Comparison of ENCODE assay signal across 17 cellular contexts in the genomic region with DNA sequence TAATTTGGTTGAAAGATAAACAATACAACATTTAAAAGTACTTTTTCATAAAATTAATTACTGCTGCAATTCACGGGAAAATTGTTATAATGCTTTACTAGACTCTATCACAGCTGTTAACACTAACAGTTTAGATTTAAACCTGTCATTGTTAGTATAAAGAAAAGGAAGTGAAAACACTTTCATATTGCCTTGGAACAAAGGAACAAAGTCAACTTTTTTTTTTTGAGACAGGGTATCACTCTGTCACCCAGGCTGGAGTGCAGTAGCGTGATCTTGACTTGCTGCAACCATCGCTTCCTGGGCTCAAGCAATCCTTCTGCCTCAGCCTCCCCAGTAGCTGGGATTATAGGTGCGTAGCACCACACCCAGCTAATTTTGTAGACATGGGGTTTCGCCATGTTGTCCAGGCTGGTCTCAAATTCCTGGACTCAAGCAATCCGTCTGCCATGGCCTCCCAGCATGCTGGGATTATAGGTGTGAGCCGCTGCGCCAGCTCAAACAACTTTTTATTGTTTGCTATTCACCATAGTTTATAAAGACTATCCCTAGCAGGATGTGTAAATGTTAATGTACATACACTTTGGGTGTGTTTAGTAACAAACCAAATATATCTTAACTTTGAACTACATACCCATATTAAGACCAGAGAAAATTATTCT.
A peak's percentile ranks its signal among the peaks of the same experiment; 100 is the strongest.
DNase-seq lines count a peak whose midpoint lies in the region; ATAC-seq and TF ChIP-seq lines count a peak whose summit lies in the region.
"Had no signal": no experiment of that assay in that cellular context is flagged by ENCODE, and none has a peak within 500 bp of the region (broad histone marks: within the 10 kb centered on the region; RNA-seq: fewer than 3 reads in every experiment).

No MANE protein-coding gene starts in this region.

- ATAC-seq in GM19043 (IDR thresholded peaks at IDR 0.05; ENCODE audit: low read depth, unreplicated experiment) (peak; percentile 95), HG02642 (IDR thresholded peaks at IDR 0.05; ENCODE audit: poor library complexity, unreplicated experiment) (peak; percentile 85), HG03378 (IDR thresholded peaks at IDR 0.05; ENCODE audit: unreplicated experiment) (peak; percentile 84)
- peak; percentile 50 for ATAC-seq in stimulated activated memory B cell treated with anti-CD40 and anti-IgM and Interleukin-4, amounts not matched to agents 10 μg/mL and 1 μg/mL and 100 μg/mL, for 72 hours
- ATAC-seq: activated CD8-positive, alpha-beta T cell treated with anti-CD3 and anti-CD28 coated beads, Interleukin-2, amount 10 ng/mL, durations not matched to agents 7 days and 5 days; heart left ventricle; left lung had no signal

- peaks cover 12% of the 10 kb centered on the region for H3K36me3 Mint-ChIP-seq in stimulated activated memory B cell treated with anti-CD40 and anti-IgM and Interleukin-4, amounts not matched to agents 10 μg/mL and 1 μg/mL and 100 μg/mL, for 72 hours
- H3K36me3 Mint-ChIP-seq in nephron progenitor cell (ENCODE audit: low read depth) = peaks cover 30% of the 10 kb centered on the region

- DNase-seq in HPDE6-E6E7 (ENCODE audit: extremely low spot score) (no peak), nephron progenitor cell (no peak), NCI-H2081 treated with DMSO at 0.1 percent for 48 hours (lab: John Stamatoyannopoulos, UW) (no peak)
- DNase-seq: activated CD8-positive, alpha-beta T cell treated with anti-CD3 and anti-CD28 coated beads, Interleukin-2, amount 10 ng/mL, durations not matched to agents 7 days and 5 days; caudate nucleus; GF-D8; heart left ventricle; left lung; NCI-H2171 treated with DMSO at 0.1 percent for 48 hours; substantia nigra; T-helper 9 cell had no signal

- no peak overlapping the region for H3K4me3 Mint-ChIP-seq in stimulated activated memory B cell treated with anti-CD40 and anti-IgM and Interleukin-4, amounts not matched to agents 10 μg/mL and 1 μg/mL and 100 μg/mL, for 72 hours
- no peak overlapping the region for H3K4me3 Mint-ChIP-seq in nephron progenitor cell
- H3K4me3 Mint-ChIP-seq: activated CD8-positive, alpha-beta T cell treated with anti-CD3 and anti-CD28 coated beads, Interleukin-2, amount 10 ng/mL, durations not matched to agents 7 days and 5 days; activated naive CD4-positive, alpha-beta T cell treated with anti-CD3 and anti-CD28 coated beads, Interleukin-2, amount 50 U/mL, for 24 hours; neural crest cell had no signal

- H3K9me3 Mint-ChIP-seq in stimulated activated memory B cell treated with anti-CD40 and anti-IgM and Interleukin-4, amounts not matched to agents 10 μg/mL and 1 μg/mL and 100 μg/mL, for 72 hours = no peaks in the 10 kb centered on the region
- no peaks in the 10 kb centered on the region for H3K9me3 Mint-ChIP-seq in nephron progenitor cell
- H3K9me3 Mint-ChIP-seq: activated naive CD4-positive, alpha-beta T cell treated with anti-CD3 and anti-CD28 coated beads, Interleukin-2, amount 50 U/mL, for 24 hours; neural crest cell had no signal

- TF ChIP-seq CTCF in nephron progenitor cell (IDR thresholded peaks at IDR 0.05) = no peak

- H3K27me3 Mint-ChIP-seq in stimulated activated memory B cell treated with anti-CD40 and anti-IgM and Interleukin-4, amounts not matched to agents 10 μg/mL and 1 μg/mL and 100 μg/mL, for 72 hours = no peaks in the 10 kb centered on the region
- no peaks in the 10 kb centered on the region for H3K27me3 Mint-ChIP-seq in nephron progenitor cell (ENCODE audit: low read depth, poor library complexity)
- H3K27me3 Mint-ChIP-seq: activated naive CD4-positive, alpha-beta T cell treated with anti-CD3 and anti-CD28 coated beads, Interleukin-2, amount 50 U/mL, for 24 hours had no signal

- H3K27ac Mint-ChIP-seq in stimulated activated memory B cell treated with anti-CD40 and anti-IgM and Interleukin-4, amounts not matched to agents 10 μg/mL and 1 μg/mL and 100 μg/mL, for 72 hours = no peak overlapping the region
- H3K27ac Mint-ChIP-seq in nephron progenitor cell = no peak overlapping the region
- H3K27ac Mint-ChIP-seq: activated CD8-positive, alpha-beta T cell treated with anti-CD3 and anti-CD28 coated beads, Interleukin-2, amount 10 ng/mL, durations not matched to agents 7 days and 5 days; activated naive CD4-positive, alpha-beta T cell treated with anti-CD3 and anti-CD28 coated beads, Interleukin-2, amount 50 U/mL, for 24 hours had no signal

- H3K4me1 Mint-ChIP-seq in stimulated activated memory B cell treated with anti-CD40 and anti-IgM and Interleukin-4, amounts not matched to agents 10 μg/mL and 1 μg/mL and 100 μg/mL, for 72 hours = peaks cover 6% of the 10 kb centered on the region
- no peaks in the 10 kb centered on the region for H3K4me1 Mint-ChIP-seq in nephron progenitor cell
- H3K4me1 Mint-ChIP-seq: neural crest cell had no signal
